Comparison of ENCODE assay signal across 26 cellular contexts in genomic region chr17:29076722-29077121, GRCh38. TPM values are rescaled to one million over a fixed set of nuclear protein-coding genes. Genes with fewer than 3 reads are reported as not detected.
A peak's percentile ranks its signal among the peaks of the same experiment; 100 is the strongest.
DNase-seq lines count a peak whose midpoint lies in the region; ATAC-seq and FAIRE-seq lines count a peak whose summit lies in the region.
"Had no signal": no experiment of that assay in that cellular context is flagged by ENCODE, and none has a peak within 500 bp of the region (broad histone marks: within the 10 kb centered on the region; RNA-seq: fewer than 3 reads in every experiment).

No MANE protein-coding gene starts in this region.

- H3K4me1 ChIP-seq in mesendoderm (ENCODE audit: control insufficient read depth, low read depth, low read length), result peaks cover 8% of the 10 kb centered on the region
- H3K4me1 ChIP-seq: transverse colon had no signal

- H3K79me1 ChIP-seq in mesendoderm (ENCODE audit: low read length), result no peaks in the 10 kb centered on the region

- intact Hi-C loops in Right ventricle myocardium inferior (cut with DNase I) (no loop called here), left cardiac atrium (cut with DNase I) (no loop called here)

- no peak overlapping the region for H3K23ac ChIP-seq in mesendoderm (ENCODE audit: low read length)

- H3K27me3 ChIP-seq in mesendoderm (ENCODE audit: insufficient read depth, low read length, poor library complexity), result no peaks in the 10 kb centered on the region
- H3K27me3 ChIP-seq: heart left ventricle, transverse colon had no signal

- ATAC-seq in Right ventricle myocardium inferior (no peak), left cardiac atrium (no peak), GM19467 (IDR thresholded peaks at IDR 0.05; ENCODE audit: unreplicated experiment) (no peak)
- ATAC-seq: stimulated activated effector memory CD8-positive, alpha-beta T cell treated with anti-CD3 and anti-CD28 coated beads, Interleukin-12 subunit alpha, Interleukin-12 subunit beta, amount 100 ng/mL, for 72 hours had no signal

- DNase-seq in Right ventricle myocardium inferior (ENCODE audit: missing footprints) (peak; percentile 45), left cardiac atrium (no peak), mesendoderm (peak; percentile 60), GM19238 (ENCODE audit: insufficient read length, low spot score) (no peak), urothelium cell line (ENCODE audit: low spot score) (no peak)
- DNase-seq: activated CD4-positive, alpha-beta memory T cell treated with anti-CD3 and anti-CD28 coated beads for 36 hours; activated T-cell treated with anti-CD3 and anti-CD28 coated beads, Interleukin-2, amount 50 U/mL, for 48 hours; CD4-positive, alpha-beta T cell; central memory CD4-positive, alpha-beta T cell; DMS79; effector CD4-positive, alpha-beta T cell; heart left ventricle; Kasumi-1; mesenchymal stem cell; NCI-H1105; NCI-H2171; nephron progenitor cell; retina; stimulated activated CD4-positive, alpha-beta T cell treated with anti-CD3 and anti-CD28 coated beads, Interleukin-15, amount 100 ng/mL, for 24 hours; transverse colon; WERI-Rb-1 had no signal

- no peak overlapping the region for H3K9ac ChIP-seq in mesendoderm (ENCODE audit: low read length)

- FAIRE-seq in urothelium cell line (lab: Jason Lieb, UNC), result no peak
- FAIRE-seq: islet of Langerhans had no signal

- no peak overlapping the region for H4K5ac ChIP-seq in mesendoderm (ENCODE audit: low read length)

- WGBS in mesendoderm (ENCODE audit: extremely low coverage, insufficient coverage, low lambda C conversion rate), result no CpG with 5 or more reads among the region's 7 CpGs

- no peak overlapping the region for H2BK120ac ChIP-seq in mesendoderm (ENCODE audit: low read depth, low read length)

- no peak overlapping the region for H3K56ac ChIP-seq in mesendoderm (ENCODE audit: low read length)

- H3K79me2 ChIP-seq in mesendoderm (ENCODE audit: control insufficient read depth, insufficient read depth, low read length), result no peaks in the 10 kb centered on the region

- H2AK5ac ChIP-seq in mesendoderm (ENCODE audit: low read length), result no peak overlapping the region

- H3K27ac ChIP-seq in cingulate gyrus (ENCODE audit: low read depth, low read length) (peak overlapping the region; percentile 84), mesendoderm (ENCODE audit: low read depth, low read length) (no peak overlapping the region), temporal lobe (ENCODE audit: low read depth, low read length) (peak overlapping the region; percentile 72)
- H3K27ac ChIP-seq: heart left ventricle, transverse colon, WERI-Rb-1 had no signal

- H2BK5ac ChIP-seq in mesendoderm (ENCODE audit: low read length), result no peak overlapping the region

- H3K18ac ChIP-seq in mesendoderm (ENCODE audit: low read length), result no peak overlapping the region

- no peak overlapping the region for H3K4me3 ChIP-seq in mesendoderm (ENCODE audit: low read length)
- H3K4me3 ChIP-seq: heart left ventricle, transverse colon had no signal

- H2BK15ac ChIP-seq in mesendoderm (replicated peaks; ENCODE audit: low read depth), result no peak overlapping the region

- peaks cover 3% of the 10 kb centered on the region for H3K36me3 ChIP-seq in mesendoderm (ENCODE audit: control insufficient read depth, insufficient read depth, low read length)

- H3K4ac ChIP-seq in mesendoderm (ENCODE audit: low read depth, low read length), result no peak overlapping the region

- no peak overlapping the region for H3K4me2 ChIP-seq in mesendoderm (ENCODE audit: low read length)

- no peak overlapping the region for H4K8ac ChIP-seq in mesendoderm (ENCODE audit: low read depth, low read length)

RNA-seq across cellular contexts. Expression of gene PIPOX, which starts 33.8 kb away (rescaled TPM):
- 1.1 TPM for total RNA-seq in Right ventricle myocardium inferior
- total RNA-seq in left cardiac atrium, result under 1 TPM; 0.55 to 0.91 TPM
- polyA plus RNA-seq in mesendoderm (2013, experiment 1 of 2), result 10.3 TPM
- polyA plus RNA-seq in mesendoderm (2013, experiment 2 of 2), result 10.9 TPM
- total RNA-seq in temporal lobe, result 3.0 TPM

Comparison
In these comparisons a context has a peak if more than half of its experiments do, and no peak if none do; other contexts are left out.
1. DNase-seq: peak in Right ventricle myocardium inferior (single experiment) and mesendoderm (single experiment); none in left cardiac atrium (single experiment), GM19238 (single experiment) and urothelium cell line (single experiment).